9 cellular contexts compared by ENCODE assay signal in the genomic region with DNA sequence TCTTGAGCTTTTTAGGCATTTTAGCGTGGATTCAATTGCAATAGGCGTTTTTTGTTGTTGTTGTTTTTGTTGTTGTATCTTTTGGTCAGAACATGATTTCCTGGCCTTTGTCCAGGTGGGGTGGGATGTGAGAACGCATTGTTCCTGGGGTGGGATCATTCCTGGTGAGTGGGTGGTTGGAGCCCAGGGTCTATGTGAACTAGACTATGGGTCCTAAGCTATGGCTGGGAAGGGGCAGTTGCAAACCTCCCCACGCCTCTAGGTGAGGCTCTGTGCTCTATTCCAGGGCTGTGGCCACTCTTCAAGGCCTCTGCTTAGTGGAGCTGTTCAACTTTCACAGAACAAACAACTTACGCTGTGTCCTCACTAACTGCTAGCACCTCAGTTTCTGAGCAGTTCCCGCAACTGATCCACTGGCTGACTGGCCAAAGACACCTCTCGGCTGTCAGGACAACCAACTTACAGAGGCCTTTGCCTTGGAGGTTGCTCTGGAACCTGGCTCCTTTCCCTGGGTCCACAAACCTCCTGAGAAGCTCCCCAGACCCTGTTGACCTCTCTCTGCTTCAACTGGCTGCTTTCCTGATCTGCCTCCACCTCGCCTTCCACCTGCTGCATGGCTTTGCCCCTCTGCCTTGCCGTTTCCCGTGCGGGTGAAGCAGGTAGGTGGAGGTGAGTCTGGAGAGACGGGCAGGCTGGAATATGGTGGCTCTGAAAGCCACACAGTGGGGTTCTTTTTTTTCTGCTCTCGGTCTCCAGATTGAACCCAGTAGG. TPM values are rescaled to one million over a fixed set of nuclear protein-coding genes. Genes with fewer than 3 reads are reported as not detected.
DNase-seq lines count a peak whose midpoint lies in the region; ATAC-seq and TF ChIP-seq lines count a peak whose summit lies in the region.
"Had no signal": no experiment of that assay in that cellular context is flagged by ENCODE, and none has a peak within 500 bp of the region (broad histone marks: within the 10 kb centered on the region; RNA-seq: fewer than 3 reads in every experiment).

No MANE protein-coding gene starts in this region.

- no peaks in the 10 kb centered on the region for H4K20me1 ChIP-seq in DND-41 (ENCODE audit: insufficient read depth, low read length)

- H3K79me2 ChIP-seq in DND-41 (ENCODE audit: insufficient read depth, low read length), result no peaks in the 10 kb centered on the region

- POLR2A ChIA-PET in RWPE1 (lab: Yijun Ruan, JAX; ENCODE audit: low non-redundant PET), result no interaction called here

- peak overlapping the region; percentile 87; the same call in 1 of the 2 replicates for H2AFZ ChIP-seq in DND-41 (ENCODE audit: low read depth, low read length)

- peak overlapping the region; percentile 64 for H3K4me2 ChIP-seq in DND-41 (ENCODE audit: insufficient read depth, low read length)
- peak overlapping the region; percentile 91 for H3K4me2 ChIP-seq in skeletal muscle satellite cell (ENCODE audit: low read length)

- H3K27ac ChIP-seq in DND-41 (ENCODE audit: low read length), result no peak overlapping the region; the same call in 1 of the 2 replicates
- H3K27ac ChIP-seq in RWPE1, result peak overlapping the region; percentile 94

- H3K36me3 ChIP-seq in DND-41 (ENCODE audit: insufficient read depth, low read length), result no peaks in the 10 kb centered on the region
- H3K36me3 ChIP-seq in skeletal muscle satellite cell (ENCODE audit: insufficient read depth, low read length), result no peaks in the 10 kb centered on the region

- H3K9ac ChIP-seq in DND-41 (ENCODE audit: low read depth, low read length), result peak overlapping the region; percentile 71; the same call in 1 of the 2 replicates
- no peak overlapping the region for H3K9ac ChIP-seq in skeletal muscle satellite cell (ENCODE audit: low read depth, low read length)

- TF ChIP-seq CTCF in DND-41 (IDR thresholded peaks at IDR 0.05; ENCODE audit: borderline replicate concordance, extremely low read depth, low read length, poor library complexity, severe bottlenecking), result no peak
- no peak for TF ChIP-seq CTCF in RWPE1 (conservative IDR thresholded peaks at IDR 0.05; ENCODE audit: low read depth)

- ATAC-seq in DND-41 (ENCODE audit: insufficient read depth, low read depth) (no peak), left cardiac atrium (no peak), GM21576 (IDR thresholded peaks at IDR 0.05; ENCODE audit: unreplicated experiment) (no peak), GM19351 (IDR thresholded peaks at IDR 0.05; ENCODE audit: unreplicated experiment) (no peak)

- no peak for DNase-seq in DND-41
- DNase-seq in RWPE1 (ENCODE audit: low spot score), result no peak
- DNase-seq in left cardiac atrium, result peak; percentile 12
- DNase-seq in activated CD4-positive, CD25-positive, alpha-beta regulatory T cell (lab: John Stamatoyannopoulos, UW), result no peak
- no peak for DNase-seq in HuH-7.5 (ENCODE audit: low spot score)

- CTCF ChIA-PET in RWPE1 (lab: Yijun Ruan, JAX), result interaction anchor here (0.7 to 1.4 kb wide), 3 partner anchors 10 to 15 kb away, joined by 3 to 4 read pairs (median 3); no protein-coding TSS in a partner anchor

- H3K9me3 ChIP-seq in DND-41 (ENCODE audit: insufficient read depth, low read length, severe bottlenecking), result no peaks in the 10 kb centered on the region
- no peaks in the 10 kb centered on the region for H3K9me3 ChIP-seq in skeletal muscle satellite cell (replicated peaks; ENCODE audit: low read length)

- peak overlapping the region in 1 of 2 experiments; percentile 62; a peak in 2 of 4 replicates for H3K4me3 ChIP-seq in DND-41 (ENCODE audit: low read depth in 1 of 2, low read length in 2 of 2)
- H3K4me3 ChIP-seq in skeletal muscle satellite cell (ENCODE audit: low read length), result no peak overlapping the region

- intact Hi-C loops in left cardiac atrium (cut with DNase I), result no loop called here

- H3K4me1 ChIP-seq in DND-41 (ENCODE audit: insufficient read depth, low read length), result peaks cover 37% of the 10 kb centered on the region
- H3K4me1 ChIP-seq in skeletal muscle satellite cell (ENCODE audit: control insufficient read depth, insufficient read depth, low read length), result peaks cover 16% of the 10 kb centered on the region

- H3K27me3 ChIP-seq in DND-41 (ENCODE audit: insufficient read depth, low read length, poor library complexity) (no peaks in the 10 kb centered on the region), skeletal muscle satellite cell (ENCODE audit: control insufficient read depth, insufficient read depth, low read length) (no peaks in the 10 kb centered on the region)

RNA-seq across cellular contexts. Expression of a gene that starts 12.8 kb away (rescaled TPM):
- 1 to 10 TPM; 4.0 to 8.6 TPM for total RNA-seq in left cardiac atrium
- total RNA-seq in skeletal muscle satellite cell (2012; rRNA removed), result 3.5 and 3.7 TPM in 2 replicates

RNA-seq across cellular contexts. Expression of a gene that starts 14.0 kb away (rescaled TPM):
- under 1 TPM; 0.71 to 0.79 TPM for total RNA-seq in left cardiac atrium
- total RNA-seq in skeletal muscle satellite cell (2012; rRNA removed), result not detected in 2 replicates
- total RNA-seq: myocyte had no signal

RNA-seq across cellular contexts. Expression of a gene that starts 21.0 kb away (rescaled TPM):
- 10 to 100 TPM in 1 of 2 donors, 1 to 10 TPM in 1; 7.6 to 16.1 TPM for total RNA-seq in left cardiac atrium
- 25.1 and 31.4 TPM in 2 replicates for total RNA-seq in skeletal muscle satellite cell (2012; rRNA removed)

RNA-seq across cellular contexts. Expression of a gene that starts 21.9 kb away (rescaled TPM):
- under 1 TPM; 0.58 to 0.59 TPM for total RNA-seq in left cardiac atrium
- total RNA-seq in skeletal muscle satellite cell (2012; rRNA removed), result under 0.01 and 0.25 TPM in 2 replicates

RNA-seq across cellular contexts. Expression of a gene that starts 33.2 kb away (rescaled TPM):
- under 1 TPM; 0.12 to 0.31 TPM for total RNA-seq in left cardiac atrium
- total RNA-seq in skeletal muscle satellite cell (2012; rRNA removed), result 0.25 TPM in 1 of 2 replicates, not detected in the other
